Comparison of ENCODE assay signal across 1 cellular context in genomic region chr6:63571382-63571882, GRCh38.
TF ChIP-seq lines count a peak whose summit lies in the region.

No MANE protein-coding gene starts in this region.

TF ChIP-seq in GM23338, 12 proteins besides CTCF, POLR2A, EP300 and RAD21 (continued from another document):
- TF ChIP-seq ZNF462 (CRISPR knock-in tag; IDR thresholded peaks at IDR 0.05) (no peak), JUNB (IDR thresholded peaks at IDR 0.05; ENCODE audit: unreplicated experiment) (no peak)
TF ChIP-seq in GM23338: peak in this region for 0.
